Comparison of ENCODE assay signal across 25 cellular contexts in the genomic region with DNA sequence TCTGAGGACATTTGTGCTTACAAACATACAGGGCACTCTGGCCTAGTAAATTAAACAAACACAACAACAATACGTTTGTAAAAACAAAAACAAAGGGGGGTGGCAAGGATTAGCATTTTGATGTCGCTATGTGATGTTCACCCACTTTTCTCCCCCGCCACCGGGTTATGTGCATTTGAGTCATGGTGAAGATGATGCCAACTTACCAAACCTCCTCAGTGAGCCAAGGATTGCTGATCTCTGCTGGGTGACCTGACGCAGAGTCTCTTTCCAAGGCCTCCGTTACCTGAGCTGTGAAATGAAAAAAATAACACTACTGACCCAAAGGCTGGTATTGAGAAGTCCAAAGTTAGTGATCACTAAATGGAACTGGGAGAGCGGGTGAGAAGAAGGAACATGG.
"Had no signal": no experiment of that assay in that cellular context is flagged by ENCODE, and none has a peak within 500 bp of the region (broad histone marks: within the 10 kb centered on the region; RNA-seq: fewer than 3 reads in every experiment).

No MANE protein-coding gene starts in this region.

- H3K27me3 ChIP-seq: ascending aorta, body of pancreas had no signal

- DNase-seq: activated CD4-positive, alpha-beta memory T cell treated with anti-CD3 and anti-CD28 coated beads, Interleukin-2, amount 10 ng/mL, durations not matched to agents 7 days and 5 days; activated CD4-positive, alpha-beta T cell treated with anti-CD3 and anti-CD28 coated beads for 36 hours; activated CD4-positive, alpha-beta T cell treated with anti-CD3 and anti-CD28 coated beads, Interleukin-2, amount 50 U/mL, for 1 hour; activated CD8-positive, alpha-beta memory T cell treated with anti-CD3 and anti-CD28 coated beads, Interleukin-2, amount 50 U/mL, for 4 hours; activated naive CD4-positive, alpha-beta T cell treated with anti-CD3 and anti-CD28 coated beads, Interleukin-2, amount 50 U/mL, for 16 hours; activated naive CD8-positive, alpha-beta T cell treated with anti-CD3 and anti-CD28 coated beads, Interleukin-2, amount 10 ng/mL, durations not matched to agents 7 days and 5 days; activated T-cell treated with anti-CD3 and anti-CD28 coated beads, Interleukin-2, amount 50 U/mL, for 72 hours; amniotic stem cell; body of pancreas; central memory CD4-positive, alpha-beta T cell; KG1; NCI-H1092 treated with DMSO at 0.1 percent for 48 hours; NCI-H1417 treated with DMSO at 0.1 percent for 48 hours; NCI-H1694; NCI-H2029; NCI-H2107; NCI-H2171 treated with DMSO at 0.1 percent for 48 hours; NCI-H345; NCI-H510A; NCI-H526 treated with DMSO at 0.1 percent for 48 hours; NCI-H82; SIG-M5; T-helper 17 cell; T-helper 9 cell had no signal

- H3K27ac ChIP-seq: ascending aorta, body of pancreas had no signal

- H3K36me3 ChIP-seq: ascending aorta had no signal

- H3K4me3 Mint-ChIP-seq: activated CD4-positive, alpha-beta memory T cell treated with anti-CD3 and anti-CD28 coated beads, Interleukin-2, amount 10 ng/mL, durations not matched to agents 7 days and 5 days; activated CD4-positive, alpha-beta T cell treated with anti-CD3 and anti-CD28 coated beads for 36 hours; activated naive CD8-positive, alpha-beta T cell treated with anti-CD3 and anti-CD28 coated beads, Interleukin-2, amount 10 ng/mL, durations not matched to agents 7 days and 5 days; activated T-cell treated with anti-CD3 and anti-CD28 coated beads, Interleukin-2, amount 50 U/mL, for 72 hours; T-helper 17 cell had no signal

- H3K9me3 ChIP-seq: ascending aorta, body of pancreas had no signal

- H3K27me3 Mint-ChIP-seq: activated CD4-positive, alpha-beta memory T cell treated with anti-CD3 and anti-CD28 coated beads, Interleukin-2, amount 10 ng/mL, durations not matched to agents 7 days and 5 days; activated CD4-positive, alpha-beta T cell treated with anti-CD3 and anti-CD28 coated beads for 36 hours; activated naive CD8-positive, alpha-beta T cell treated with anti-CD3 and anti-CD28 coated beads, Interleukin-2, amount 10 ng/mL, durations not matched to agents 7 days and 5 days had no signal

- H3K4me3 ChIP-seq: ascending aorta, body of pancreas had no signal

- H3K27ac Mint-ChIP-seq: activated CD4-positive, alpha-beta memory T cell treated with anti-CD3 and anti-CD28 coated beads, Interleukin-2, amount 10 ng/mL, durations not matched to agents 7 days and 5 days; activated CD4-positive, alpha-beta T cell treated with anti-CD3 and anti-CD28 coated beads for 36 hours; activated naive CD8-positive, alpha-beta T cell treated with anti-CD3 and anti-CD28 coated beads, Interleukin-2, amount 10 ng/mL, durations not matched to agents 7 days and 5 days; activated T-cell treated with anti-CD3 and anti-CD28 coated beads, Interleukin-2, amount 50 U/mL, for 72 hours; T-helper 17 cell had no signal

- H3K9me3 Mint-ChIP-seq: activated CD4-positive, alpha-beta memory T cell treated with anti-CD3 and anti-CD28 coated beads, Interleukin-2, amount 10 ng/mL, durations not matched to agents 7 days and 5 days; activated naive CD8-positive, alpha-beta T cell treated with anti-CD3 and anti-CD28 coated beads, Interleukin-2, amount 10 ng/mL, durations not matched to agents 7 days and 5 days; activated T-cell treated with anti-CD3 and anti-CD28 coated beads, Interleukin-2, amount 50 U/mL, for 72 hours had no signal

- ATAC-seq: activated CD4-positive, alpha-beta T cell treated with anti-CD3 and anti-CD28 coated beads for 36 hours; activated T-cell treated with anti-CD3 and anti-CD28 coated beads, Interleukin-2, amount 50 U/mL, for 72 hours; body of pancreas; T-helper 17 cell had no signal

- H3K4me1 Mint-ChIP-seq: activated CD4-positive, alpha-beta memory T cell treated with anti-CD3 and anti-CD28 coated beads, Interleukin-2, amount 10 ng/mL, durations not matched to agents 7 days and 5 days; T-helper 17 cell had no signal

- H3K4me1 ChIP-seq: ascending aorta had no signal
